ENCODE assay signal across 9 cellular contexts in genomic region chr14:68211421-68211820, GRCh38.
A peak's percentile ranks its signal among the peaks of the same experiment; 100 is the strongest.
DNase-seq lines count a peak whose midpoint lies in the region; ATAC-seq and TF ChIP-seq lines count a peak whose summit lies in the region.
"Had no signal": no experiment of that assay in that cellular context is flagged by ENCODE, and none has a peak within 500 bp of the region (broad histone marks: within the 10 kb centered on the region; RNA-seq: fewer than 3 reads in every experiment).

No MANE protein-coding gene starts in this region.

- no peaks in the 10 kb centered on the region for H4K20me1 ChIP-seq in HCT116 (ENCODE audit: insufficient read depth)
- no peaks in the 10 kb centered on the region for H4K20me1 ChIP-seq in fibroblast of lung (ENCODE audit: control insufficient read depth, extremely low read depth, insufficient read depth, low read length)
- H4K20me1 ChIP-seq in smooth muscle cell (ENCODE audit: low read depth), result no peaks in the 10 kb centered on the region

- peak overlapping the region; percentile 65; the same call in 1 of the 2 replicates for H3K27ac ChIP-seq in HCT116 (ENCODE audit: low read depth, low read length)
- H3K27ac ChIP-seq in fibroblast of lung (ENCODE audit: insufficient read depth, low read length), result peak overlapping the region; percentile 60
- H3K27ac ChIP-seq in smooth muscle cell (ENCODE audit: low read depth), result peak overlapping the region; percentile 92

- CTCF ChIA-PET in HCT116 (lab: Charles Lee), result no interaction called here

- RAD21 ChIA-PET in HCT116 (lab: Charles Lee; ENCODE audit: low non-redundant PET in 1 of 2, low total read pairs in 2 of 2, uncharacterized antibody in 2 of 2, unreplicated experiment in 2 of 2), result no interaction called here

- no peaks in the 10 kb centered on the region for H3K36me3 ChIP-seq in HCT116 (ENCODE audit: control insufficient read depth in 1 of 2, insufficient read depth in 2 of 2, low read length in 2 of 2)
- no peaks in the 10 kb centered on the region for H3K36me3 ChIP-seq in fibroblast of lung (ENCODE audit: control insufficient read depth, insufficient read depth, low read length)
- H3K36me3 ChIP-seq in smooth muscle cell (ENCODE audit: low read depth), result no peaks in the 10 kb centered on the region

- H3K9me2 ChIP-seq in HCT116 (ENCODE audit: insufficient read depth), result no peaks in the 10 kb centered on the region

- intact Hi-C loops in HCT116 (cut with micrococcal nuclease), result no loop called here

- H3K4me3 ChIP-seq in HCT116 (replicated peaks in 1 of 2; ENCODE audit: low read depth in 1 of 2, low read length in 2 of 2) (no peak overlapping the region), fibroblast of lung (replicated peaks in 1 of 4; ENCODE audit: control extremely low read depth in 1 of 4, insufficient read depth in 1 of 4, low read depth in 3 of 4, low read length in 4 of 4) (no peak overlapping the region), smooth muscle cell (no peak overlapping the region)

- BruUV-seq in HCT116 (replicated peaks; lab: Mats Ljungman, UMichigan), result no TSS peak

- H3K4me3 Mint-ChIP-seq in T-helper 17 cell, result peak overlapping the region; percentile 84

- WGBS in smooth muscle cell (ENCODE audit: low lambda C conversion rate), result 84% methylated on average over 2 of the region's 2 CpGs

- peaks cover 12% of the 10 kb centered on the region for H3F3A ChIP-seq in smooth muscle cell (ENCODE audit: low read depth)

- peaks cover 41% of the 10 kb centered on the region for H3K4me1 Mint-ChIP-seq in T-helper 17 cell

- peak overlapping the region; percentile 41; the same call in 1 of the 2 replicates for H3K4me2 ChIP-seq in HCT116 (ENCODE audit: low read length)
- peak overlapping the region; percentile 36 for H3K4me2 ChIP-seq in fibroblast of lung (ENCODE audit: extremely low read depth, insufficient read depth, low read length)
- peak overlapping the region; percentile 77 for H3K4me2 ChIP-seq in smooth muscle cell

- POLR2A ChIA-PET in HCT116 (lab: Charles Lee), result no interaction called here

- peak overlapping the region; percentile 95 for H3K27ac Mint-ChIP-seq in T-helper 17 cell

- ATAC-seq in HCT116 (no peak), T-helper 17 cell (no peak), HG02885 (IDR thresholded peaks at IDR 0.05; ENCODE audit: poor library complexity, unreplicated experiment) (no peak)

- DNase-seq in HCT116 (ENCODE audit: low read depth, low spot score) (no peak), T-helper 17 cell (no peak), fibroblast of lung (ENCODE audit: low read depth in 2 of 2) (peak in 1 of 2 donors; percentile 39), smooth muscle cell (lab: John Stamatoyannopoulos, UW; ENCODE audit: unreplicated experiment) (no peak), C1 segment of cervical spinal cord (lab: John Stamatoyannopoulos, UW) (no peak), NCI-H2196 treated with DMSO at 0.1 percent for 48 hours (lab: John Stamatoyannopoulos, UW; ENCODE audit: unreplicated experiment) (no peak)
- DNase-seq in stimulated activated CD4-positive, alpha-beta T cell treated with anti-CD3 and anti-CD28 coated beads, Interleukin-4, amount 100 ng/mL, for 4 hours, result no peak
- DNase-seq: NCI-H1436 had no signal

- H3K27me3 Mint-ChIP-seq in T-helper 17 cell, result no peaks in the 10 kb centered on the region

- TF ChIP-seq CTCF in HCT116 (IDR thresholded peaks at IDR 0.05 in 2 of 3, conservative IDR thresholded peaks at IDR 0.05 in 1 of 3; ENCODE audit: borderline replicate concordance in 1 of 3, insufficient read depth in 1 of 3, low read depth in 2 of 3, low read length in 2 of 3), result no peak
- TF ChIP-seq CTCF in fibroblast of lung (conservative IDR thresholded peaks at IDR 0.05 in 1 of 2, IDR thresholded peaks at IDR 0.05 in 1 of 2; ENCODE audit: low read depth in 1 of 2, low read length in 2 of 2), result no peak
- no peak for TF ChIP-seq CTCF in smooth muscle cell (IDR thresholded peaks at IDR 0.05; ENCODE audit: borderline replicate concordance, insufficient read depth, poor library complexity, severe bottlenecking)

- H3K9ac ChIP-seq in HCT116 (ENCODE audit: low read length) (no peak overlapping the region), fibroblast of lung (ENCODE audit: insufficient read depth, low read length) (no peak overlapping the region), smooth muscle cell (ENCODE audit: low read depth) (peak overlapping the region; percentile 54)

- peaks cover 13 to 22% of the 10 kb centered on the region in 2 experiments for H3K4me1 ChIP-seq in HCT116 (ENCODE audit: control insufficient read depth in 1 of 2, insufficient read depth in 2 of 2, low read length in 2 of 2)
- H3K4me1 ChIP-seq in fibroblast of lung (ENCODE audit: control insufficient read depth, extremely low read depth, insufficient read depth, low read length), result peaks cover 17% of the 10 kb centered on the region
- peaks cover 15% of the 10 kb centered on the region for H3K4me1 ChIP-seq in smooth muscle cell (ENCODE audit: low read depth)

- H3K9me3 ChIP-seq in HCT116 (ENCODE audit: control insufficient read depth in 1 of 2, insufficient read depth in 1 of 2, low read depth in 1 of 2, low read length in 2 of 2) (no peaks in the 10 kb centered on the region), T-helper 17 cell (ENCODE audit: control insufficient read depth, low read length, poor library complexity, severe bottlenecking) (no peaks in the 10 kb centered on the region), fibroblast of lung (ENCODE audit: control insufficient read depth, insufficient read depth, low read depth, low read length) (no peaks in the 10 kb centered on the region), smooth muscle cell (replicated peaks; ENCODE audit: low read depth) (no peaks in the 10 kb centered on the region)

- H3K27me3 ChIP-seq in HCT116 (ENCODE audit: insufficient read depth, low read length), result no peaks in the 10 kb centered on the region
- no peaks in the 10 kb centered on the region for H3K27me3 ChIP-seq in fibroblast of lung (ENCODE audit: control insufficient read depth, insufficient read depth, low read length)
- H3K27me3 ChIP-seq in smooth muscle cell (ENCODE audit: low read depth), result no peaks in the 10 kb centered on the region

- H2AFZ ChIP-seq in HCT116 (ENCODE audit: low read depth, low read length, poor library complexity, severe bottlenecking), result no peak overlapping the region
- no peak overlapping the region for H2AFZ ChIP-seq in fibroblast of lung (ENCODE audit: low read length)
- H2AFZ ChIP-seq in smooth muscle cell (ENCODE audit: low read depth), result no peak overlapping the region

- no peaks in the 10 kb centered on the region for H3K79me2 ChIP-seq in HCT116 (ENCODE audit: insufficient read depth, low read length)
- no peaks in the 10 kb centered on the region for H3K79me2 ChIP-seq in fibroblast of lung (ENCODE audit: control insufficient read depth, insufficient read depth, low read length)
- H3K79me2 ChIP-seq in smooth muscle cell (ENCODE audit: low read depth), result no peaks in the 10 kb centered on the region

- TF ChIP-seq POLR2A in HCT116 (IDR thresholded peaks at IDR 0.05; ENCODE audit: borderline replicate concordance, extremely low read depth, insufficient read depth, insufficient read length), result no peak

- H3K36me3 Mint-ChIP-seq in T-helper 17 cell (ENCODE audit: low read depth), result no peaks in the 10 kb centered on the region

- no peak for TF ChIP-seq RAD21 in HCT116 (IDR thresholded peaks at IDR 0.05; ENCODE audit: low read depth)

TF ChIP-seq in HCT116, 20 proteins besides CTCF, POLR2A, EP300 and RAD21:
- no peak for TF ChIP-seq SIN3A (IDR thresholded peaks at IDR 0.05; ENCODE audit: low read depth)
- no peak for TF ChIP-seq EZH2 (IDR thresholded peaks at IDR 0.05)
- no peak for TF ChIP-seq JUND (IDR thresholded peaks at IDR 0.05)
- no peak for TF ChIP-seq CEBPB (IDR thresholded peaks at IDR 0.05; ENCODE audit: low read depth)
- TF ChIP-seq, protein P1, sequence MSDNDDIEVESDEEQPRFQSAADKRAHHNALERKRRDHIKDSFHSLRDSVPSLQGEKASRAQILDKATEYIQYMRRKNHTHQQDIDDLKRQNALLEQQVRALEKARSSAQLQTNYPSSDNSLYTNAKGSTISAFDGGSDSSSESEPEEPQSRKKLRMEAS (IDR thresholded peaks at IDR 0.05), result no peak
- no peak for TF ChIP-seq ZNF274 (IDR thresholded peaks at IDR 0.05; ENCODE audit: low read depth, low read length)
